20 cellular contexts compared by ENCODE assay signal in genomic region chr12:11714626-11715025, GRCh38.
"Had no signal": no experiment of that assay in that cellular context is flagged by ENCODE, and none has a peak within 500 bp of the region (broad histone marks: within the 10 kb centered on the region; RNA-seq: fewer than 3 reads in every experiment).

No MANE protein-coding gene starts in this region.

- H2AFZ ChIP-seq: hepatocyte had no signal

- H3K27me3 Mint-ChIP-seq: naive thymus-derived CD8-positive, alpha-beta T cell; type B pancreatic cell had no signal

- H3K27ac Mint-ChIP-seq: endodermal cell, type B pancreatic cell had no signal

- DNase-seq: dermis blood vessel endothelial cell; effector CD4-positive, alpha-beta T cell; endodermal cell; erythroblast; foreskin keratinocyte; head of caudate nucleus; left colon; left ventricle myocardium superior; naive thymus-derived CD8-positive, alpha-beta T cell; posterior cingulate gyrus; spleen; stimulated activated CD4-positive, alpha-beta T cell treated with anti-CD3 and anti-CD28 coated beads, Interleukin-2, amount 100 ng/mL, for 24 hours; stimulated activated CD4-positive, alpha-beta T cell treated with anti-CD3 and anti-CD28 coated beads, Interleukin-4, amount 100 ng/mL, for 4 hours; stimulated activated naive CD4-positive, alpha-beta T cell treated with Interleukin-2 at 50 U/mL for 16 hours; thyroid gland had no signal

- H3K27me3 ChIP-seq: foreskin keratinocyte, hepatocyte, spleen, suprapubic skin, thyroid gland had no signal

- ATAC-seq: foreskin keratinocyte; left colon; left ventricle myocardium superior; naive thymus-derived CD8-positive, alpha-beta T cell; sciatic nerve had no signal

- H3K9me3 ChIP-seq: spleen, suprapubic skin, thyroid gland had no signal

- H3K36me3 ChIP-seq: suprapubic skin, thyroid gland had no signal

- H3K4me3 Mint-ChIP-seq: endodermal cell; naive thymus-derived CD8-positive, alpha-beta T cell; type B pancreatic cell had no signal

- H3K4me3 ChIP-seq: hepatocyte, lung, spleen, suprapubic skin, thyroid gland had no signal

- H3K4me2 ChIP-seq: hepatocyte had no signal

- H3K9me3 Mint-ChIP-seq: endodermal cell; naive thymus-derived CD8-positive, alpha-beta T cell; type B pancreatic cell had no signal

- H3K27ac ChIP-seq: foreskin keratinocyte, hepatocyte, spleen, suprapubic skin, thyroid gland had no signal
